ENCODE assay signal across 14 cellular contexts in genomic region chr9:16921855-16922254, GRCh38. TPM values are rescaled to one million over a fixed set of nuclear protein-coding genes. Genes with fewer than 3 reads are reported as not detected.
DNase-seq lines count a peak whose midpoint lies in the region; ATAC-seq and TF ChIP-seq lines count a peak whose summit lies in the region.
"Had no signal": no experiment of that assay in that cellular context is flagged by ENCODE, and none has a peak within 500 bp of the region (broad histone marks: within the 10 kb centered on the region; RNA-seq: fewer than 3 reads in every experiment).

No MANE protein-coding gene starts in this region.

- no peak overlapping the region for H2BK12ac ChIP-seq in H9 (ENCODE audit: insufficient read length, low read depth, low read length)

- no peak overlapping the region for H4K8ac ChIP-seq in H9 (replicated peaks; ENCODE audit: insufficient read length, low read depth, low read length)

- DNase-seq in H9 (no peak), NCI-H69 (lab: John Stamatoyannopoulos, UW) (peak; percentile 94), epithelial cell of proximal tubule (ENCODE audit: low read depth) (peak; percentile 92), osteoblast (ENCODE audit: insufficient read length, low spot score, missing footprints) (no peak), activated gamma-delta T cell treated with Interleukin-2 at 50 U/mL for 16 hours (no peak)
- DNase-seq in central memory CD4-positive, alpha-beta T cell: no peak
- DNase-seq in activated naive CD8-positive, alpha-beta T cell treated with anti-CD3 and anti-CD28 coated beads, Interleukin-2, amount 50 U/mL, for 24 hours: no peak
- DNase-seq: activated B cell treated with CpG ODN at 0.5 μM for 24 hours; activated CD8-positive, alpha-beta memory T cell treated with anti-CD3 and anti-CD28 coated beads, Interleukin-2, amount 50 U/mL, for 4 hours; cerebellar nuclear complex; Karpas-422; mucosa of descending colon; pancreas had no signal

- H3K4me3 ChIP-seq in epithelial cell of proximal tubule (ENCODE audit: low read depth, low read length) (no peak overlapping the region), osteoblast (ENCODE audit: insufficient read depth, low read length) (no peak overlapping the region)
- H3K4me3 ChIP-seq: mucosa of descending colon, pancreas had no signal

- no peak for ATAC-seq in activated naive CD8-positive, alpha-beta T cell treated with anti-CD3 and anti-CD28 coated beads, Interleukin-2, amount 50 U/mL, for 24 hours
- ATAC-seq: activated naive CD4-positive, alpha-beta T cell treated with anti-CD3 and anti-CD28 coated beads, Interleukin-2, amount 50 U/mL, for 72 hours; mucosa of descending colon; pancreas had no signal

- H3K4ac ChIP-seq in H9 (ENCODE audit: low read depth, low read length): no peak overlapping the region

- TF ChIP-seq CTCF in H9 (conservative IDR thresholded peaks at IDR 0.05) (peak; percentile 39; the same call in 2 of the 3 replicates), epithelial cell of proximal tubule (conservative IDR thresholded peaks at IDR 0.05; ENCODE audit: low read depth, low read length) (peak; percentile 55), osteoblast (IDR thresholded peaks at IDR 0.05; ENCODE audit: extremely low read depth, low read depth, low read length) (peak; percentile 27)

- H3K23me2 ChIP-seq in H9 (ENCODE audit: insufficient read length, low read depth, low read length, poor library complexity, severe bottlenecking): no peaks in the 10 kb centered on the region

- H3K79me2 ChIP-seq in H9 (ENCODE audit: insufficient read depth, low read length) (no peaks in the 10 kb centered on the region), osteoblast (ENCODE audit: insufficient read depth, low read length) (no peaks in the 10 kb centered on the region)

- no peak overlapping the region for H3T11ph ChIP-seq in H9 (ENCODE audit: low read length)

- no peak overlapping the region for H2BK20ac ChIP-seq in H9 (ENCODE audit: low read depth, low read length, poor library complexity, severe bottlenecking)

- no peak overlapping the region for H2BK120ac ChIP-seq in H9 (ENCODE audit: low read depth, low read length, poor library complexity, severe bottlenecking)

- no peaks in the 10 kb centered on the region for H3K4me1 ChIP-seq in H9 (ENCODE audit: insufficient read depth, low read length)
- peaks cover 5% of the 10 kb centered on the region for H3K4me1 ChIP-seq in osteoblast (ENCODE audit: insufficient read depth, low read length)
- H3K4me1 ChIP-seq: pancreas had no signal

- H2AK5ac ChIP-seq in H9 (ENCODE audit: insufficient read length, low read length): no peak overlapping the region

- H3K9me3 Mint-ChIP-seq in H9: peaks cover 33 to 38% of the 10 kb centered on the region in 2 experiments
- H3K9me3 Mint-ChIP-seq in activated naive CD8-positive, alpha-beta T cell treated with anti-CD3 and anti-CD28 coated beads, Interleukin-2, amount 50 U/mL, for 24 hours: peaks cover 9% of the 10 kb centered on the region
- H3K9me3 Mint-ChIP-seq: activated B cell treated with CpG ODN at 0.5 μM for 24 hours had no signal

- H3K27me3 ChIP-seq in H9 (ENCODE audit: insufficient read depth, low read length) (no peaks in the 10 kb centered on the region; the same call in 1 of the 2 replicates), osteoblast (ENCODE audit: insufficient read depth, low read length) (no peaks in the 10 kb centered on the region)
- H3K27me3 ChIP-seq: pancreas had no signal

- no peak overlapping the region for H2BK5ac ChIP-seq in H9 (ENCODE audit: insufficient read length, low read length)

- H2AFZ ChIP-seq in H9 (ENCODE audit: low read length) (no peak overlapping the region), osteoblast (ENCODE audit: low read length) (peak overlapping the region; percentile 23)

- no peak overlapping the region for H4K91ac ChIP-seq in H9 (ENCODE audit: insufficient read length, low read depth, low read length)

- H3K9ac ChIP-seq in H9 (ENCODE audit: extremely low read depth, insufficient read length, low read length): no peak overlapping the region

- H4K20me1 ChIP-seq in H9 (ENCODE audit: control insufficient read depth, insufficient read depth, insufficient read length) (no peaks in the 10 kb centered on the region), osteoblast (ENCODE audit: insufficient read depth, low read length) (no peaks in the 10 kb centered on the region)

- peaks cover 79% of the 10 kb centered on the region for H3K27me3 Mint-ChIP-seq in H9 (ENCODE audit: low read depth)
- H3K27me3 Mint-ChIP-seq in activated naive CD8-positive, alpha-beta T cell treated with anti-CD3 and anti-CD28 coated beads, Interleukin-2, amount 50 U/mL, for 24 hours: no peaks in the 10 kb centered on the region
- H3K27me3 Mint-ChIP-seq: activated B cell treated with CpG ODN at 0.5 μM for 24 hours had no signal

- peaks cover 14 to 36% (median 15%) of the 10 kb centered on the region in 3 experiments for H3K36me3 Mint-ChIP-seq in H9 (ENCODE audit: insufficient read depth in 1 of 3, low read depth in 3 of 3)
- H3K36me3 Mint-ChIP-seq in activated naive CD8-positive, alpha-beta T cell treated with anti-CD3 and anti-CD28 coated beads, Interleukin-2, amount 50 U/mL, for 24 hours (ENCODE audit: low read depth): no peaks in the 10 kb centered on the region

- no peak overlapping the region for H3K27ac Mint-ChIP-seq in H9
- H3K27ac Mint-ChIP-seq in activated naive CD8-positive, alpha-beta T cell treated with anti-CD3 and anti-CD28 coated beads, Interleukin-2, amount 50 U/mL, for 24 hours: no peak overlapping the region
- H3K27ac Mint-ChIP-seq: activated B cell treated with CpG ODN at 0.5 μM for 24 hours; activated naive CD4-positive, alpha-beta T cell treated with anti-CD3 and anti-CD28 coated beads, Interleukin-2, amount 50 U/mL, for 72 hours had no signal

- no peak overlapping the region for H3K18ac ChIP-seq in H9 (ENCODE audit: insufficient read length, low read depth, low read length)

- no peak overlapping the region for H4K5ac ChIP-seq in H9 (ENCODE audit: insufficient read length, low read depth, low read length)

- H3K9me3 ChIP-seq in H9 (ENCODE audit: control insufficient read depth, low read depth, low read length) (peaks cover 12% of the 10 kb centered on the region), osteoblast (ENCODE audit: low read depth, low read length) (no peaks in the 10 kb centered on the region)
- H3K9me3 ChIP-seq: mucosa of descending colon, pancreas had no signal

- H3K4me2 ChIP-seq in H9 (ENCODE audit: insufficient read depth, insufficient read length, low read length): no peak overlapping the region
- peak overlapping the region; percentile 15 for H3K4me2 ChIP-seq in osteoblast (ENCODE audit: insufficient read depth, low read length)

- no peak overlapping the region for H3K56ac ChIP-seq in H9 (ENCODE audit: insufficient read length, low read depth, low read length)

- no CpG with 5 or more reads among the region's 3 CpGs for WGBS in H9 (ENCODE audit: extremely low coverage, insufficient read length, low lambda C conversion rate)

- no peak overlapping the region for H3K27ac ChIP-seq in H9 (ENCODE audit: insufficient read length, low read depth, low read length)
- no peak overlapping the region for H3K27ac ChIP-seq in osteoblast (ENCODE audit: low read depth, low read length)
- H3K27ac ChIP-seq: pancreas had no signal

- H3K4me3 Mint-ChIP-seq in H9: no peak overlapping the region
- no peak overlapping the region for H3K4me3 Mint-ChIP-seq in activated naive CD8-positive, alpha-beta T cell treated with anti-CD3 and anti-CD28 coated beads, Interleukin-2, amount 50 U/mL, for 24 hours
- H3K4me3 Mint-ChIP-seq: activated B cell treated with CpG ODN at 0.5 μM for 24 hours had no signal

- H3K36me3 ChIP-seq in osteoblast (ENCODE audit: insufficient read depth, low read length): no peaks in the 10 kb centered on the region
- H3K36me3 ChIP-seq: pancreas had no signal

- H3K4me1 Mint-ChIP-seq in H9: peaks cover 0 to 7% of the 10 kb centered on the region in 2 experiments; a peak in 1 of 4 replicates
- no peaks in the 10 kb centered on the region for H3K4me1 Mint-ChIP-seq in activated naive CD8-positive, alpha-beta T cell treated with anti-CD3 and anti-CD28 coated beads, Interleukin-2, amount 50 U/mL, for 24 hours
- H3K4me1 Mint-ChIP-seq: activated B cell treated with CpG ODN at 0.5 μM for 24 hours had no signal

- no peak overlapping the region for H2BK15ac ChIP-seq in H9 (ENCODE audit: low read depth, low read length)

- H3K79me1 ChIP-seq in H9 (ENCODE audit: insufficient read depth, low read depth, low read length, poor library complexity, severe bottlenecking): no peaks in the 10 kb centered on the region

- H3K23ac ChIP-seq in H9 (ENCODE audit: insufficient read length, low read depth, low read length): no peak overlapping the region

- no peak overlapping the region for H3K14ac ChIP-seq in H9 (ENCODE audit: insufficient read depth, low read length)

RNA-seq across cellular contexts. Expression of gene BNC2, which starts 51.4 kb away (rescaled TPM):
- total RNA-seq in H9 (2021): 40.8 and 43.6 TPM in 2 replicates
- 2.9 and 3.7 TPM in 2 replicates for total RNA-seq in epithelial cell of proximal tubule
- 51.3 and 53.9 TPM in 2 replicates for total RNA-seq in osteoblast
- total RNA-seq: activated B cell treated with CpG ODN at 0.5 μM for 24 hours; activated naive CD4-positive, alpha-beta T cell treated with anti-CD3 and anti-CD28 coated beads, Interleukin-2, amount 50 U/mL, for 72 hours had no signal

Comparison
In these comparisons a context has a peak if more than half of its experiments do, and no peak if none do; other contexts are left out.
1. DNase-seq: peak in NCI-H69 (single experiment) and epithelial cell of proximal tubule (single experiment); none in H9 (single experiment), osteoblast (single experiment), central memory CD4-positive, alpha-beta T cell (single experiment), activated naive CD8-positive, alpha-beta T cell treated with anti-CD3 and anti-CD28 coated beads, Interleukin-2, amount 50 U/mL, for 24 hours (single experiment) and activated gamma-delta T cell treated with Interleukin-2 at 50 U/mL for 16 hours (single experiment).
2. Peak in every context shown above with its lines, with median percentiles within 50 percentile points of each other: CTCF ChIP-seq.